In genomic region chr17:18319604-18320256, GRCh38 we compare ENCODE assay signal across 8 cellular contexts. TPM values are rescaled to one million over a fixed set of nuclear protein-coding genes. Genes with fewer than 3 reads are reported as not detected.
A peak's percentile ranks its signal among the peaks of the same experiment; 100 is the strongest.
DNase-seq lines count a peak whose midpoint lies in the region; ATAC-seq and TF ChIP-seq lines count a peak whose summit lies in the region.

No MANE protein-coding gene starts in this region.

- no peak for TF ChIP-seq POLR2A in uterus (IDR thresholded peaks at IDR 0.05)

- peak; percentile 53 for TF ChIP-seq CTCF in astrocyte of the spinal cord (IDR thresholded peaks at IDR 0.05; ENCODE audit: low read depth, low read length)
- peak; percentile 60 for TF ChIP-seq CTCF in kidney epithelial cell (IDR thresholded peaks at IDR 0.05; ENCODE audit: insufficient read depth, low read length, poor library complexity, severe bottlenecking)
- peak in 3 of 4 experiments; percentile 7 to 33 (median 18) for TF ChIP-seq CTCF in uterus (IDR thresholded peaks at IDR 0.05)

- peaks cover 26% of the 10 kb centered on the region for H3K36me3 Mint-ChIP-seq in activated CD8-positive, alpha-beta memory T cell treated with anti-CD3 and anti-CD28 coated beads, Interleukin-2, amount 10 ng/mL, durations not matched to agents 7 days and 5 days

- peaks cover 18 to 35% of the 10 kb centered on the region in 2 donors for H3K4me1 ChIP-seq in uterus

- H3K4me3 Mint-ChIP-seq in activated CD8-positive, alpha-beta memory T cell treated with anti-CD3 and anti-CD28 coated beads, Interleukin-2, amount 10 ng/mL, durations not matched to agents 7 days and 5 days: no peak overlapping the region

- H3K4me1 Mint-ChIP-seq in activated CD8-positive, alpha-beta memory T cell treated with anti-CD3 and anti-CD28 coated beads, Interleukin-2, amount 10 ng/mL, durations not matched to agents 7 days and 5 days: peaks cover 58% of the 10 kb centered on the region

- DNase-seq in activated CD8-positive, alpha-beta memory T cell treated with anti-CD3 and anti-CD28 coated beads, Interleukin-2, amount 10 ng/mL, durations not matched to agents 7 days and 5 days: no peak
- no peak for DNase-seq in activated CD8-positive, alpha-beta memory T cell treated with anti-CD3 and anti-CD28 coated beads, Interleukin-2, amount 50 U/mL, for 48 hours
- peak; percentile 46 for DNase-seq in NCI-H2171 treated with DMSO at 0.1 percent for 48 hours (lab: John Stamatoyannopoulos, UW)
- DNase-seq in astrocyte of the spinal cord (ENCODE audit: low read depth, low spot score): peak; percentile 43
- DNase-seq in kidney epithelial cell (ENCODE audit: low read depth): peak; percentile 18
- DNase-seq in uterus: no peak
- DNase-seq in LoVo (ENCODE audit: low spot score): no peak
- no peak for DNase-seq in T1000 (lab: John Stamatoyannopoulos, UW)

- intact Hi-C loops in uterus (cut with DNase I; ENCODE audit: low total_unique reads): no loop called here

- CTCF ChIA-PET in activated CD8-positive, alpha-beta memory T cell treated with anti-CD3 and anti-CD28 coated beads, Interleukin-2, amount 10 ng/mL, durations not matched to agents 7 days and 5 days (lab: Charles Lee): interaction anchor here (0.8 to 1.9 kb wide), 7 partner anchors 8 to 176 kb away, joined by 3 to 14 read pairs (median 4); no protein-coding TSS in a partner anchor

- in situ Hi-C loops in astrocyte of the spinal cord (cut with HindIII; ENCODE audit: low sequenced_read_pairs): no loop called here

- H3K4me3 ChIP-seq in astrocyte of the spinal cord (ENCODE audit: low read depth, low read length): no peak overlapping the region
- no peak overlapping the region for H3K4me3 ChIP-seq in kidney epithelial cell (ENCODE audit: low read depth, low read length)
- no peak overlapping the region for H3K4me3 ChIP-seq in uterus

- H3K27ac ChIP-seq in uterus: no peak overlapping the region

- H3K36me3 ChIP-seq in kidney epithelial cell (ENCODE audit: control insufficient read depth, insufficient read depth, low read length): peaks cover 5% of the 10 kb centered on the region
- no peaks in the 10 kb centered on the region for H3K36me3 ChIP-seq in uterus

- no peaks in the 10 kb centered on the region for H3K9me3 Mint-ChIP-seq in activated CD8-positive, alpha-beta memory T cell treated with anti-CD3 and anti-CD28 coated beads, Interleukin-2, amount 10 ng/mL, durations not matched to agents 7 days and 5 days (ENCODE audit: low read depth)

- no peaks in the 10 kb centered on the region for H3K27me3 Mint-ChIP-seq in activated CD8-positive, alpha-beta memory T cell treated with anti-CD3 and anti-CD28 coated beads, Interleukin-2, amount 10 ng/mL, durations not matched to agents 7 days and 5 days

- no peaks in the 10 kb centered on the region for H3K27me3 ChIP-seq in kidney epithelial cell (ENCODE audit: control insufficient read depth, insufficient read depth, low read length)
- H3K27me3 ChIP-seq in uterus: no peaks in the 10 kb centered on the region

- no peak for ATAC-seq in activated CD8-positive, alpha-beta memory T cell treated with anti-CD3 and anti-CD28 coated beads, Interleukin-2, amount 10 ng/mL, durations not matched to agents 7 days and 5 days

- peak overlapping the region; percentile 50 for H3K27ac Mint-ChIP-seq in activated CD8-positive, alpha-beta memory T cell treated with anti-CD3 and anti-CD28 coated beads, Interleukin-2, amount 10 ng/mL, durations not matched to agents 7 days and 5 days

- H3K9me3 ChIP-seq in uterus: no peaks in the 10 kb centered on the region

RNA-seq across cellular contexts. Expression of gene SMCR8, which starts 4.6 kb away (rescaled TPM):
- total RNA-seq in activated CD8-positive, alpha-beta memory T cell treated with anti-CD3 and anti-CD28 coated beads, Interleukin-2, amount 10 ng/mL, durations not matched to agents 7 days and 5 days: 10 to 100 TPM; 27.5 to 31.3 TPM
- total RNA-seq in kidney epithelial cell: 30.2 and 30.8 TPM in 2 replicates
- total RNA-seq in uterus: 10 to 100 TPM in 2 of 4 donors, 1 to 10 TPM in 2; 3.6 to 16.2 (median 10.1) TPM

RNA-seq across cellular contexts. Expression of gene TOP3A, which starts 4.9 kb away (rescaled TPM):
- 10 to 100 TPM; 75.9 to 78.4 TPM for total RNA-seq in activated CD8-positive, alpha-beta memory T cell treated with anti-CD3 and anti-CD28 coated beads, Interleukin-2, amount 10 ng/mL, durations not matched to agents 7 days and 5 days
- total RNA-seq in kidney epithelial cell: 28.2 and 35.6 TPM in 2 replicates
- 10 to 100 TPM; 28.9 to 89.7 (median 63.4) TPM for total RNA-seq in uterus

RNA-seq across cellular contexts. Expression of gene SHMT1, which starts 43.6 kb away (rescaled TPM):
- total RNA-seq in activated CD8-positive, alpha-beta memory T cell treated with anti-CD3 and anti-CD28 coated beads, Interleukin-2, amount 10 ng/mL, durations not matched to agents 7 days and 5 days: 10 to 100 TPM; 60.3 to 66.5 TPM
- total RNA-seq in kidney epithelial cell (13.0 and 15.5 TPM in 2 replicates), uterus (10 to 100 TPM; 10.9 to 35.9 (median 31.5) TPM)

RNA-seq across cellular contexts. Expression of gene EVPLL, which starts 57.8 kb away (rescaled TPM):
- not detected for total RNA-seq in activated CD8-positive, alpha-beta memory T cell treated with anti-CD3 and anti-CD28 coated beads, Interleukin-2, amount 10 ng/mL, durations not matched to agents 7 days and 5 days
- total RNA-seq in kidney epithelial cell (1.1 TPM in 1 of 2 replicates, not detected in the other), uterus (not detected)

RNA-seq across cellular contexts. Expression of gene MIEF2, which starts 59.3 kb away (rescaled TPM):
- 1 to 10 TPM; 8.4 to 10.0 TPM for total RNA-seq in activated CD8-positive, alpha-beta memory T cell treated with anti-CD3 and anti-CD28 coated beads, Interleukin-2, amount 10 ng/mL, durations not matched to agents 7 days and 5 days
- total RNA-seq in kidney epithelial cell (29.6 and 78.8 TPM in 2 replicates), uterus (10 to 100 TPM; 12.8 to 34.5 (median 18.1) TPM)

Comparison
In these comparisons a context has a peak if more than half of its experiments do, and no peak if none do; other contexts are left out.
1. DNase-seq: peak in NCI-H2171 treated with DMSO at 0.1 percent for 48 hours (single experiment), astrocyte of the spinal cord (single experiment) and kidney epithelial cell (single experiment); none in activated CD8-positive, alpha-beta memory T cell treated with anti-CD3 and anti-CD28 coated beads, Interleukin-2, amount 10 ng/mL, durations not matched to agents 7 days and 5 days (single experiment), activated CD8-positive, alpha-beta memory T cell treated with anti-CD3 and anti-CD28 coated beads, Interleukin-2, amount 50 U/mL, for 48 hours (single experiment), uterus (0 of 2), LoVo (single experiment) and T1000 (single experiment).
2. Peak in every context shown above with its lines, with median percentiles within 50 percentile points of each other: CTCF ChIP-seq.